20 cellular contexts compared by ENCODE assay signal in genomic region chr7:1301054-1301811, GRCh38.
A peak's percentile ranks its signal among the peaks of the same experiment; 100 is the strongest.
DNase-seq lines count a peak whose midpoint lies in the region; ATAC-seq and TF ChIP-seq lines count a peak whose summit lies in the region.
"Had no signal": no experiment of that assay in that cellular context is flagged by ENCODE, and none has a peak within 500 bp of the region (broad histone marks: within the 10 kb centered on the region; RNA-seq: fewer than 3 reads in every experiment).

No MANE protein-coding gene starts in this region.

- in situ Hi-C loops in GM13976 (cut with MboI; ENCODE audit: low sequenced_read_pairs, unreplicated experiment) = no loop called here

- no peak overlapping the region for H3K9ac ChIP-seq in neuronal stem cell (ENCODE audit: low read depth, low read length, poor library complexity)
- H3K9ac ChIP-seq: KMS-11 had no signal

- H3K18ac ChIP-seq in neuronal stem cell (ENCODE audit: low read length) = peak overlapping the region; percentile 66

- H3K36me3 ChIP-seq in left ventricle myocardium inferior = no peaks in the 10 kb centered on the region
- no peaks in the 10 kb centered on the region for H3K36me3 ChIP-seq in neuronal stem cell (replicated peaks in 1 of 2; ENCODE audit: control insufficient read depth in 2 of 2, insufficient read depth in 2 of 2, low read length in 2 of 2)
- H3K36me3 ChIP-seq: Peyer's patch had no signal

- no CpG with 5 or more reads among the region's 21 CpGs for WGBS in neuronal stem cell (ENCODE audit: extremely low coverage in 2 of 2, insufficient read length in 2 of 2, insufficient replicate concordance in 1 of 2), 2 donors

- intact Hi-C loops in Right ventricle myocardium inferior (cut with DNase I) (no loop called here), left ventricle myocardium inferior (cut with micrococcal nuclease) (no loop called here)

- H3K4me1 ChIP-seq in left ventricle myocardium inferior = no peaks in the 10 kb centered on the region
- peaks cover 0 to 21% of the 10 kb centered on the region in 2 donors for H3K4me1 ChIP-seq in neuronal stem cell (ENCODE audit: control insufficient read depth in 2 of 2, insufficient read depth in 1 of 2, low read depth in 1 of 2, low read length in 2 of 2)
- H3K4me1 ChIP-seq: Peyer's patch had no signal

- no peak overlapping the region for H2AFZ ChIP-seq in neuronal stem cell (ENCODE audit: low read length)
- H2AFZ ChIP-seq: GM23338 had no signal

- no peak overlapping the region for H3K4me3 ChIP-seq in left ventricle myocardium inferior
- no peak overlapping the region for H3K4me3 ChIP-seq in neuronal stem cell (ENCODE audit: low read length in 2 of 2)
- H3K4me3 ChIP-seq: GM12878, GM23338, Peyer's patch had no signal

- H3K9me3 ChIP-seq in left ventricle myocardium inferior (replicated peaks) = no peaks in the 10 kb centered on the region
- H3K9me3 ChIP-seq in neuronal stem cell (replicated peaks in 1 of 2; ENCODE audit: control insufficient read depth in 2 of 2, insufficient read depth in 1 of 2, low read depth in 1 of 2, low read length in 2 of 2) = no peaks in the 10 kb centered on the region
- H3K9me3 ChIP-seq: Peyer's patch had no signal

- H2AK5ac ChIP-seq in neuronal stem cell (ENCODE audit: low read depth, low read length) = peak overlapping the region; percentile 73

- ATAC-seq in Right ventricle myocardium inferior (no peak), esophagus mucosa (peak; percentile 11), HG02759 (IDR thresholded peaks at IDR 0.05; ENCODE audit: unreplicated experiment) (no peak)
- ATAC-seq: GM12878, GM23338 had no signal

- H3K27ac ChIP-seq in left ventricle myocardium inferior (replicated peaks) (no peak overlapping the region), neuronal stem cell (replicated peaks; ENCODE audit: low read length) (no peak overlapping the region)
- H3K27ac ChIP-seq: KMS-11, Peyer's patch had no signal

- H3K14ac ChIP-seq in neuronal stem cell (ENCODE audit: low read length) = peak overlapping the region; percentile 91

- no peak overlapping the region for H3K4ac ChIP-seq in neuronal stem cell (ENCODE audit: low read length)

- no peak overlapping the region for H2BK12ac ChIP-seq in neuronal stem cell (ENCODE audit: low read length)

- H3K4me2 ChIP-seq in neuronal stem cell (ENCODE audit: insufficient read depth, low read length, poor library complexity, severe bottlenecking) = no peak overlapping the region
- H3K4me2 ChIP-seq: GM23338, KMS-11 had no signal

- H3K23ac ChIP-seq in neuronal stem cell (ENCODE audit: low read depth, low read length, poor library complexity) = peak overlapping the region; percentile 16

- peak overlapping the region; percentile 88 for H2BK5ac ChIP-seq in neuronal stem cell (ENCODE audit: low read length)

- H2BK120ac ChIP-seq in neuronal stem cell (ENCODE audit: low read depth, low read length) = no peak overlapping the region

- H3K79me1 ChIP-seq in neuronal stem cell (ENCODE audit: low read depth, low read length) = no peaks in the 10 kb centered on the region

- peak overlapping the region; percentile 95 for H2BK15ac ChIP-seq in neuronal stem cell (ENCODE audit: low read length)

- peaks cover 70% of the 10 kb centered on the region for H3K27me3 ChIP-seq in left ventricle myocardium inferior (ENCODE audit: low read depth)
- H3K27me3 ChIP-seq in neuronal stem cell (ENCODE audit: control insufficient read depth in 3 of 3, insufficient read depth in 3 of 3, low read depth in 1 of 3, low read length in 3 of 3) = peaks cover 0 to 43% (median 0%) of the 10 kb centered on the region in 3 experiments

- TF ChIP-seq CTCF in left ventricle myocardium inferior (IDR thresholded peaks at IDR 0.05; ENCODE audit: borderline replicate concordance) = no peak
- no peak for TF ChIP-seq CTCF in GM13976 (IDR thresholded peaks at IDR 0.05; ENCODE audit: borderline replicate concordance, control extremely low read depth, extremely low read depth, insufficient read depth, missing control alignments)

- DNase-seq in Right ventricle myocardium inferior (ENCODE audit: missing footprints) = peak; percentile 25
- no peak for DNase-seq in left ventricle myocardium inferior
- DNase-seq in GM13976 (ENCODE audit: low spot score) = peak; percentile 61
- no peak for DNase-seq in neuronal stem cell (ENCODE audit: low spot score)
- no peak for DNase-seq in activated CD4-positive, CD25-positive, alpha-beta regulatory T cell treated with anti-CD3 and anti-CD28 coated beads, Interleukin-2, amount 50 U/mL, for 72 hours
- DNase-seq in T-helper 9 cell = no peak
- DNase-seq: COR-L47, DND-41, HCEC 1CT, NCI-H1105, NCI-H146, NCI-H2029, NCI-H524 treated with DMSO at 0.1 percent for 48 hours, NCI-H82, Peyer's patch had no signal

- no peak overlapping the region for H4K8ac ChIP-seq in neuronal stem cell (ENCODE audit: low read depth, low read length)

- H4K91ac ChIP-seq in neuronal stem cell (ENCODE audit: low read depth, low read length, poor library complexity) = peak overlapping the region; percentile 57

Comparison
In these comparisons a context has a peak if more than half of its experiments do, and no peak if none do; other contexts are left out.
1. DNase-seq: peak in Right ventricle myocardium inferior (single experiment) and GM13976 (single experiment); none in left ventricle myocardium inferior (single experiment), neuronal stem cell (single experiment), activated CD4-positive, CD25-positive, alpha-beta regulatory T cell treated with anti-CD3 and anti-CD28 coated beads, Interleukin-2, amount 50 U/mL, for 72 hours (single experiment) and T-helper 9 cell (single experiment).